1 cellular context compared by ENCODE assay signal in genomic region chr22:26573026-26573662, GRCh38.
TF ChIP-seq lines count a peak whose summit lies in the region.

No MANE protein-coding gene starts in this region.

TF ChIP-seq in K562, 482 proteins besides CTCF, POLR2A, EP300 and RAD21 (continued from another document):
- TF ChIP-seq, protein P1, sequence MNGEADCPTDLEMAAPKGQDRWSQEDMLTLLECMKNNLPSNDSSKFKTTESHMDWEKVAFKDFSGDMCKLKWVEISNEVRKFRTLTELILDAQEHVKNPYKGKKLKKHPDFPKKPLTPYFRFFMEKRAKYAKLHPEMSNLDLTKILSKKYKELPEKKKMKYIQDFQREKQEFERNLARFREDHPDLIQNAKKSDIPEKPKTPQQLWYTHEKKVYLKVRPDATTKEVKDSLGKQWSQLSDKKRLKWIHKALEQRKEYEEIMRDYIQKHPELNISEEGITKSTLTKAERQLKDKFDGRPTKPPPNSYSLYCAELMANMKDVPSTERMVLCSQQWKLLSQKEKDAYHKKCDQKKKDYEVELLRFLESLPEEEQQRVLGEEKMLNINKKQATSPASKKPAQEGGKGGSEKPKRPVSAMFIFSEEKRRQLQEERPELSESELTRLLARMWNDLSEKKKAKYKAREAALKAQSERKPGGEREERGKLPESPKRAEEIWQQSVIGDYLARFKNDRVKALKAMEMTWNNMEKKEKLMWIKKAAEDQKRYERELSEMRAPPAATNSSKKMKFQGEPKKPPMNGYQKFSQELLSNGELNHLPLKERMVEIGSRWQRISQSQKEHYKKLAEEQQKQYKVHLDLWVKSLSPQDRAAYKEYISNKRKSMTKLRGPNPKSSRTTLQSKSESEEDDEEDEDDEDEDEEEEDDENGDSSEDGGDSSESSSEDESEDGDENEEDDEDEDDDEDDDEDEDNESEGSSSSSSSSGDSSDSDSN (IDR thresholded peaks at IDR 0.05; ENCODE audit: borderline replicate concordance in 1 of 2, low read depth in 2 of 2, low read length in 2 of 2): no peak
- TF ChIP-seq TFE3 (CRISPR knock-in tag; IDR thresholded peaks at IDR 0.05) (no peak), ZBTB1 (CRISPR knock-in tag; IDR thresholded peaks at IDR 0.05; ENCODE audit: borderline replicate concordance, low read depth) (no peak), ZNF184 (CRISPR knock-in tag; IDR thresholded peaks at IDR 0.05) (no peak), HNRNPH1 (optimal IDR thresholded peaks at IDR 0.05; ENCODE audit: low read depth, low read length) (no peak), CHD1 (IDR thresholded peaks at IDR 0.05; ENCODE audit: low read length) (no peak), NFE2L1 (tag; IDR thresholded peaks at IDR 0.05; ENCODE audit: borderline replicate concordance, low read depth) (no peak), CBFA2T3 (IDR thresholded peaks at IDR 0.05) (peak; percentile 68), OTX1 (CRISPR knock-in tag; IDR thresholded peaks at IDR 0.05) (no peak), TFAP4 (CRISPR knock-in tag; IDR thresholded peaks at IDR 0.05; ENCODE audit: borderline replicate concordance) (peak; percentile 97), SAFB2 (IDR thresholded peaks at IDR 0.05; ENCODE audit: borderline replicate concordance, low read depth, low read length, severe bottlenecking) (no peak), MEIS2 (IDR thresholded peaks at IDR 0.05; ENCODE audit: partially characterized antibody) (peak; percentile 80), SPI1 (IDR thresholded peaks at IDR 0.05; ENCODE audit: borderline replicate concordance, low read depth, low read length) (peak; percentile 74), ZBED1 (IDR thresholded peaks at IDR 0.05) (no peak), PHB (CRISPR knock-in tag; IDR thresholded peaks at IDR 0.05) (no peak), ZFPM2 (CRISPR knock-in tag; IDR thresholded peaks at IDR 0.05) (no peak), RBM34 (IDR thresholded peaks at IDR 0.05; ENCODE audit: borderline replicate concordance, insufficient read depth, low read length) (no peak), MYNN (IDR thresholded peaks at IDR 0.05) (0 out of 2 replicates have a peak, but pooled peaks have one; percentile 25), MYNN (CRISPR knock-in tag; IDR thresholded peaks at IDR 0.05) (no peak), ZNF79 (CRISPR knock-in tag; IDR thresholded peaks at IDR 0.05; ENCODE audit: low read depth) (no peak), NFE2 (IDR thresholded peaks at IDR 0.05; ENCODE audit: low read depth) (no peak), ZZZ3 (IDR thresholded peaks at IDR 0.05) (no peak), MAX (CRISPR knock-in tag; IDR thresholded peaks at IDR 0.05) (no peak), GMEB1 (CRISPR knock-in tag; IDR thresholded peaks at IDR 0.05) (no peak), KHSRP (IDR thresholded peaks at IDR 0.05) (no peak), RBFOX2 (IDR thresholded peaks at IDR 0.05; ENCODE audit: low read depth, low read length) (no peak), CSDE1 (IDR thresholded peaks at IDR 0.05) (no peak), BRF1 (IDR thresholded peaks at IDR 0.05; ENCODE audit: borderline replicate concordance, extremely low read depth, insufficient read length) (no peak), ZSCAN29 (IDR thresholded peaks at IDR 0.05) (peak; percentile 94), ARID4B (CRISPR knock-in tag; IDR thresholded peaks at IDR 0.05) (0 out of 2 replicates have a peak, but pooled peaks have one; percentile 35), ZSCAN32 (CRISPR knock-in tag; IDR thresholded peaks at IDR 0.05) (no peak), SOX6 (IDR thresholded peaks at IDR 0.05) (peak; percentile 60; the same call in 1 of the 2 replicates), EWSR1 (IDR thresholded peaks at IDR 0.05; ENCODE audit: borderline replicate concordance, low read depth, partially characterized antibody) (no peak), PCBP2 (IDR thresholded peaks at IDR 0.05; ENCODE audit: low read depth, low read length, poor library complexity, severe bottlenecking) (no peak), ZNF766 (CRISPR knock-in tag; conservative IDR thresholded peaks at IDR 0.05) (peak; percentile 85), GABPB1 (CRISPR knock-in tag; IDR thresholded peaks at IDR 0.05) (peak; percentile 56; the same call in 1 of the 2 replicates), HDAC1 (IDR thresholded peaks at IDR 0.05) (peak in 1 of 2 experiments; percentile 73; a peak in 1 of 4 replicates), ZBTB2 (IDR thresholded peaks at IDR 0.05) (no peak), SMARCA4 (IDR thresholded peaks at IDR 0.05) (peak; percentile 37; the same call in 1 of the 2 replicates)
- TF ChIP-seq, protein P2, sequence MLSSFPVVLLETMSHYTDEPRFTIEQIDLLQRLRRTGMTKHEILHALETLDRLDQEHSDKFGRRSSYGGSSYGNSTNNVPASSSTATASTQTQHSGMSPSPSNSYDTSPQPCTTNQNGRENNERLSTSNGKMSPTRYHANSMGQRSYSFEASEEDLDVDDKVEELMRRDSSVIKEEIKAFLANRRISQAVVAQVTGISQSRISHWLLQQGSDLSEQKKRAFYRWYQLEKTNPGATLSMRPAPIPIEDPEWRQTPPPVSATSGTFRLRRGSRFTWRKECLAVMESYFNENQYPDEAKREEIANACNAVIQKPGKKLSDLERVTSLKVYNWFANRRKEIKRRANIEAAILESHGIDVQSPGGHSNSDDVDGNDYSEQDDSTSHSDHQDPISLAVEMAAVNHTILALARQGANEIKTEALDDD (IDR thresholded peaks at IDR 0.05): peak; percentile 67
- TF ChIP-seq, protein P3, sequence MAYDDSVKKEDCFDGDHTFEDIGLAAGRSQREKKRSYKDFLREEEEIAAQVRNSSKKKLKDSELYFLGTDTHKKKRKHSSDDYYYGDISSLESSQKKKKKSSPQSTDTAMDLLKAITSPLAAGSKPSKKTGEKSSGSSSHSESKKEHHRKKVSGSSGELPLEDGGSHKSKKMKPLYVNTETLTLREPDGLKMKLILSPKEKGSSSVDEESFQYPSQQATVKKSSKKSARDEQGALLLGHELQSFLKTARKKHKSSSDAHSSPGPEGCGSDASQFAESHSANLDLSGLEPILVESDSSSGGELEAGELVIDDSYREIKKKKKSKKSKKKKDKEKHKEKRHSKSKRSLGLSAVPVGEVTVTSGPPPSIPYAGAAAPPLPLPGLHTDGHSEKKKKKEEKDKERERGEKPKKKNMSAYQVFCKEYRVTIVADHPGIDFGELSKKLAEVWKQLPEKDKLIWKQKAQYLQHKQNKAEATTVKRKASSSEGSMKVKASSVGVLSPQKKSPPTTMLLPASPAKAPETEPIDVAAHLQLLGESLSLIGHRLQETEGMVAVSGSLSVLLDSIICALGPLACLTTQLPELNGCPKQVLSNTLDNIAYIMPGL (CRISPR knock-in tag; IDR thresholded peaks at IDR 0.05): no peak
- TF ChIP-seq, protein P4, sequence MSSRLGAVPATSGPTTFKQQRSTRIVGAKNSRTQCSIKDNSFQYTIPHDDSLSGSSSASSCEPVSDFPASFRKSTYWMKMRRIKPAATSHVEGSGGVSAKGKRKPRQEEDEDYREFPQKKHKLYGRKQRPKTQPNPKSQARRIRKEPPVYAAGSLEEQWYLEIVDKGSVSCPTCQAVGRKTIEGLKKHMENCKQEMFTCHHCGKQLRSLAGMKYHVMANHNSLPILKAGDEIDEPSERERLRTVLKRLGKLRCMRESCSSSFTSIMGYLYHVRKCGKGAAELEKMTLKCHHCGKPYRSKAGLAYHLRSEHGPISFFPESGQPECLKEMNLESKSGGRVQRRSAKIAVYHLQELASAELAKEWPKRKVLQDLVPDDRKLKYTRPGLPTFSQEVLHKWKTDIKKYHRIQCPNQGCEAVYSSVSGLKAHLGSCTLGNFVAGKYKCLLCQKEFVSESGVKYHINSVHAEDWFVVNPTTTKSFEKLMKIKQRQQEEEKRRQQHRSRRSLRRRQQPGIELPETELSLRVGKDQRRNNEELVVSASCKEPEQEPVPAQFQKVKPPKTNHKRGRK (tag; IDR thresholded peaks at IDR 0.05): no peak
- TF ChIP-seq, protein P5, sequence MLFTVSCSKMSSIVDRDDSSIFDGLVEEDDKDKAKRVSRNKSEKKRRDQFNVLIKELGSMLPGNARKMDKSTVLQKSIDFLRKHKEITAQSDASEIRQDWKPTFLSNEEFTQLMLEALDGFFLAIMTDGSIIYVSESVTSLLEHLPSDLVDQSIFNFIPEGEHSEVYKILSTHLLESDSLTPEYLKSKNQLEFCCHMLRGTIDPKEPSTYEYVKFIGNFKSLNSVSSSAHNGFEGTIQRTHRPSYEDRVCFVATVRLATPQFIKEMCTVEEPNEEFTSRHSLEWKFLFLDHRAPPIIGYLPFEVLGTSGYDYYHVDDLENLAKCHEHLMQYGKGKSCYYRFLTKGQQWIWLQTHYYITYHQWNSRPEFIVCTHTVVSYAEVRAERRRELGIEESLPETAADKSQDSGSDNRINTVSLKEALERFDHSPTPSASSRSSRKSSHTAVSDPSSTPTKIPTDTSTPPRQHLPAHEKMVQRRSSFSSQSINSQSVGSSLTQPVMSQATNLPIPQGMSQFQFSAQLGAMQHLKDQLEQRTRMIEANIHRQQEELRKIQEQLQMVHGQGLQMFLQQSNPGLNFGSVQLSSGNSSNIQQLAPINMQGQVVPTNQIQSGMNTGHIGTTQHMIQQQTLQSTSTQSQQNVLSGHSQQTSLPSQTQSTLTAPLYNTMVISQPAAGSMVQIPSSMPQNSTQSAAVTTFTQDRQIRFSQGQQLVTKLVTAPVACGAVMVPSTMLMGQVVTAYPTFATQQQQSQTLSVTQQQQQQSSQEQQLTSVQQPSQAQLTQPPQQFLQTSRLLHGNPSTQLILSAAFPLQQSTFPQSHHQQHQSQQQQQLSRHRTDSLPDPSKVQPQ (CRISPR knock-in tag; IDR thresholded peaks at IDR 0.05; ENCODE audit: borderline replicate concordance): no peak
